ENCODE assay signal across 10 cellular contexts in the genomic region with DNA sequence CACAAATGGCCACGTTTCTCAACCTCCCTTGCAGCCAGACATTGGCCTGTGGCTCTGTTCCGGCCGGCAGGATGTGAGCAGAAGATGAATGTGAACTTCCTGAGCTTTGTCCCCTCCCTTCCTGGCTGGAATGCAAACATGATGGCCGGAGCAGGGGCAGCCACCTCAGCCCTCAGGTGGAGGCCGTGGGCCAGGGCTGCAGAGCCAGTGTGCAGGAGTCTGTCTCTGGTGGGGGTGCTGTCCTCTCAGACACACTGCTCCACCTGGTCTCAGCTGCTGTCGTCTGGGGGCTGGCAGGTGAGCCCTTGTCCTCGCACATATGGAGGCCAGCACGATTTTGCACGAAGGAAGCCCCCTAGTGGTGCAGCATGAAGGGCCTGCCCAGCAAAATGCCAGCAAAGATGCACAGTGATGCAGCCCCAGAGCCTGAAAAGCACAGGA. TPM values are rescaled to one million over a fixed set of nuclear protein-coding genes. Genes with fewer than 3 reads are reported as not detected.
DNase-seq lines count a peak whose midpoint lies in the region; ATAC-seq and TF ChIP-seq lines count a peak whose summit lies in the region.
"Had no signal": no experiment of that assay in that cellular context is flagged by ENCODE, and none has a peak within 500 bp of the region (broad histone marks: within the 10 kb centered on the region; RNA-seq: fewer than 3 reads in every experiment).

No MANE protein-coding gene starts in this region.

- H3K4me3 ChIP-seq in HL-60 (replicated peaks; ENCODE audit: insufficient read depth, low read length): no peak overlapping the region
- H3K4me3 ChIP-seq in astrocyte of the cerebellum (ENCODE audit: low read depth, low read length): no peak overlapping the region
- H3K4me3 ChIP-seq in neural progenitor cell: no peak overlapping the region
- H3K4me3 ChIP-seq in body of pancreas: no peak overlapping the region

- H3K27me3 ChIP-seq in HL-60 (ENCODE audit: insufficient read depth, poor library complexity, severe bottlenecking) (no peaks in the 10 kb centered on the region), neural progenitor cell (no peaks in the 10 kb centered on the region), body of pancreas (no peaks in the 10 kb centered on the region)

- intact Hi-C loops in body of pancreas (cut with DNase I): no loop called here

- H3K36me3 Mint-ChIP-seq in neural progenitor cell: peaks cover 13% of the 10 kb centered on the region

- H3F3A ChIP-seq in neural progenitor cell (ENCODE audit: low read depth): no peaks in the 10 kb centered on the region

- DNase-seq in SIG-M5 treated with dmso at 0.1 percent for 504 hours (lab: John Stamatoyannopoulos, UW; ENCODE audit: unreplicated experiment) (peak; percentile 5), SIG-M5 (lab: John Stamatoyannopoulos, UW) (no peak), HL-60 (ENCODE audit: low read depth in 1 of 2, low spot score in 1 of 2) (no peak), astrocyte of the cerebellum (ENCODE audit: low read depth) (no peak), neural progenitor cell (ENCODE audit: low spot score) (no peak), NCI-H1092 (lab: John Stamatoyannopoulos, UW) (no peak), DMS53 (lab: John Stamatoyannopoulos, UW) (no peak), body of pancreas (no peak)
- DNase-seq: caudate nucleus, NCI-H446 had no signal

- TF ChIP-seq CTCF in HL-60 (IDR thresholded peaks at IDR 0.05; ENCODE audit: insufficient read depth, low read length): peak; percentile 38
- peak; percentile 43 for TF ChIP-seq CTCF in astrocyte of the cerebellum (IDR thresholded peaks at IDR 0.05; ENCODE audit: low read depth, low read length, missing control alignments)
- TF ChIP-seq CTCF in neural progenitor cell (IDR thresholded peaks at IDR 0.05): peak; percentile 37
- TF ChIP-seq CTCF in body of pancreas (IDR thresholded peaks at IDR 0.05): no peak

- no peak for TF ChIP-seq POLR2A in body of pancreas (IDR thresholded peaks at IDR 0.05)

- H3K9me3 ChIP-seq in neural progenitor cell (ENCODE audit: low read depth): no peaks in the 10 kb centered on the region
- no peaks in the 10 kb centered on the region for H3K9me3 ChIP-seq in body of pancreas

- no peaks in the 10 kb centered on the region for H3K9me3 Mint-ChIP-seq in neural progenitor cell

- in situ Hi-C loops in astrocyte of the cerebellum (cut with HindIII; ENCODE audit: low sequenced_read_pairs): no loop called here

- peak overlapping the region; percentile 70 for H3K27ac Mint-ChIP-seq in neural progenitor cell

- no peak overlapping the region for H3K4me3 Mint-ChIP-seq in neural progenitor cell

- H3K36me3 ChIP-seq in neural progenitor cell: no peaks in the 10 kb centered on the region
- H3K36me3 ChIP-seq in body of pancreas (replicated peaks in 1 of 2; ENCODE audit: insufficient read depth in 1 of 2, low read depth in 2 of 2): no peaks in the 10 kb centered on the region

- no peak overlapping the region for H2AFZ ChIP-seq in neural progenitor cell (replicated peaks)

- peaks cover 10% of the 10 kb centered on the region for H3K27me3 Mint-ChIP-seq in neural progenitor cell (ENCODE audit: insufficient read depth, low read depth)

- no peak overlapping the region for H3K4me2 ChIP-seq in neural progenitor cell

- peaks cover 29% of the 10 kb centered on the region for H3K4me1 Mint-ChIP-seq in neural progenitor cell

- H4K20me1 ChIP-seq in neural progenitor cell (ENCODE audit: low read depth): no peaks in the 10 kb centered on the region

- no peak for ATAC-seq in body of pancreas

- 83 to 85% methylated on average over 1 to 9 of the region's 9 CpGs for WGBS in body of pancreas, 2 donors

- H3K79me2 ChIP-seq in neural progenitor cell (ENCODE audit: low read depth): no peaks in the 10 kb centered on the region

- H3K27ac ChIP-seq in HL-60 (replicated peaks) (no peak overlapping the region), neural progenitor cell (no peak overlapping the region), body of pancreas (no peak overlapping the region)

- H3K4me1 ChIP-seq in neural progenitor cell (peaks cover 9% of the 10 kb centered on the region), body of pancreas (no peaks in the 10 kb centered on the region)

- no peak overlapping the region for H3K9ac ChIP-seq in neural progenitor cell

RNA-seq across cellular contexts. Expression of a gene that starts 25.3 kb away (rescaled TPM):
- total RNA-seq in neural progenitor cell (ENCODE audit: low replicate concordance) (0.34 and 1.5 TPM in 2 replicates), body of pancreas (10 to 100 TPM; 31.9 to 46.5 TPM)

RNA-seq across cellular contexts. Expression of a gene that starts 39.7 kb away (rescaled TPM):
- total RNA-seq in neural progenitor cell (ENCODE audit: low replicate concordance) (8.0 and 16.9 TPM in 2 replicates), body of pancreas (10 to 100 TPM in 1 of 2 donors, 1 to 10 TPM in 1; 6.5 to 24.7 TPM)

Comparison
In these comparisons a context has a peak if more than half of its experiments do, and no peak if none do; other contexts are left out.
1. CTCF ChIP-seq: peak in HL-60 (single experiment), astrocyte of the cerebellum (single experiment) and neural progenitor cell (single experiment); none in body of pancreas (0 of 7).
2. RNA of a gene that starts 25.3 kb away (total RNA-seq): 31.9 to 46.5 TPM in body of pancreas; 0.34 to 1.5 TPM in neural progenitor cell; every median in the first group is over 10 times any median in the second.